Comparison of ENCODE assay signal across 21 cellular contexts in genomic region chr12:131801254-131801866, GRCh38. TPM values are rescaled to one million over a fixed set of nuclear protein-coding genes. Genes with fewer than 3 reads are reported as not detected.
DNase-seq lines count a peak whose midpoint lies in the region; ATAC-seq, FAIRE-seq and TF ChIP-seq lines count a peak whose summit lies in the region.
"Had no signal": no experiment of that assay in that cellular context is flagged by ENCODE, and none has a peak within 500 bp of the region (broad histone marks: within the 10 kb centered on the region; RNA-seq: fewer than 3 reads in every experiment).

No MANE protein-coding gene starts in this region.

- no peaks in the 10 kb centered on the region for H3K23me2 ChIP-seq in H1 (ENCODE audit: low read depth, low read length)

- H3K4me3 ChIP-seq in HepG2 (replicated peaks in 1 of 3; ENCODE audit: insufficient read depth in 1 of 3, low read depth in 2 of 3, low read length in 3 of 3): no peak overlapping the region
- no peak overlapping the region for H3K4me3 ChIP-seq in right lobe of liver
- H3K4me3 ChIP-seq in IMR-90 (ENCODE audit: insufficient read depth, low read depth, low read length): no peak overlapping the region
- H3K4me3 ChIP-seq in H1 (ENCODE audit: extremely low read depth in 1 of 4, insufficient read depth in 2 of 4, low read depth in 3 of 4, low read length in 4 of 4): no peak overlapping the region
- H3K4me3 ChIP-seq: A549, GM23338 had no signal

- H2BK20ac ChIP-seq in IMR-90 (ENCODE audit: low read depth, low read length) (no peak overlapping the region), H1 (ENCODE audit: low read length) (no peak overlapping the region)

- H2BK15ac ChIP-seq in IMR-90 (ENCODE audit: low read depth, low read length) (no peak overlapping the region), H1 (ENCODE audit: low read length) (no peak overlapping the region)

- H3K9me3 ChIP-seq in HepG2 (ENCODE audit: low read length): no peaks in the 10 kb centered on the region
- H3K9me3 ChIP-seq in right lobe of liver: no peaks in the 10 kb centered on the region
- no peaks in the 10 kb centered on the region for H3K9me3 ChIP-seq in IMR-90 (ENCODE audit: control insufficient read depth, insufficient read depth, low read length)
- H3K9me3 ChIP-seq in H1 (ENCODE audit: insufficient read depth in 2 of 2, low read depth in 1 of 2, low read length in 1 of 2): no peaks in the 10 kb centered on the region; a peak in 1 of 4 replicates
- H3K9me3 ChIP-seq: A549 had no signal

- FAIRE-seq in HepG2 (lab: Jason Lieb, UNC) (no peak), H1 (lab: Jason Lieb, UNC) (no peak)
- FAIRE-seq: A549, G401.6, GM12891, GM18507 had no signal

- POLR2A ChIA-PET in HepG2 (lab: Yijun Ruan, JAX): no interaction called here
- POLR2A ChIA-PET in IMR-90 (lab: Charles Lee; ENCODE audit: unreplicated experiment): no interaction called here
- POLR2A ChIA-PET in H1 (lab: Charles Lee; ENCODE audit: partially characterized antibody): no interaction called here

- H4K5ac ChIP-seq in IMR-90 (ENCODE audit: low read depth, low read length) (no peak overlapping the region), H1 (ENCODE audit: insufficient read length, low read depth, low read length) (no peak overlapping the region)

- H2BK5ac ChIP-seq in IMR-90 (ENCODE audit: low read depth, low read length, poor library complexity, severe bottlenecking): no peak overlapping the region
- H2BK5ac ChIP-seq in H1 (ENCODE audit: low read depth, low read length): no peak overlapping the region; the same call in 1 of the 2 replicates

- no peak overlapping the region for H2BK12ac ChIP-seq in H1 (ENCODE audit: low read depth, low read length)

- H3K9ac ChIP-seq in HepG2 (ENCODE audit: insufficient read depth, low read depth, low read length) (no peak overlapping the region), IMR-90 (ENCODE audit: low read depth, low read length) (no peak overlapping the region), H1 (replicated peaks in 1 of 4; ENCODE audit: extremely low read depth in 1 of 4, low read depth in 3 of 4, low read length in 3 of 4) (no peak overlapping the region)

- H3K79me1 ChIP-seq in IMR-90 (ENCODE audit: low read depth in 1 of 2, low read length in 2 of 2) (peaks cover 0 to 2% of the 10 kb centered on the region in 2 experiments; a peak in 1 of 4 replicates), H1 (ENCODE audit: low read depth, low read length) (no peaks in the 10 kb centered on the region)

- TF ChIP-seq RAD21 in HepG2 (CRISPR knock-in tag; IDR thresholded peaks at IDR 0.05) (no peak), IMR-90 (IDR thresholded peaks at IDR 0.05; ENCODE audit: low read length) (no peak), H1 (IDR thresholded peaks at IDR 0.05 in 1 of 2, conservative IDR thresholded peaks at IDR 0.05 in 1 of 2; ENCODE audit: low read depth in 2 of 2, low read length in 2 of 2) (no peak)

- TF ChIP-seq CTCF in HepG2 (CRISPR knock-in tag; IDR thresholded peaks at IDR 0.05) (no peak), right lobe of liver (IDR thresholded peaks at IDR 0.05) (no peak), IMR-90 (conservative IDR thresholded peaks at IDR 0.05; ENCODE audit: low read depth, low read length) (no peak), H1 (IDR thresholded peaks at IDR 0.05; ENCODE audit: control extremely low read depth in 1 of 3, insufficient read depth in 1 of 3, low read depth in 1 of 3, low read length in 3 of 3) (no peak)

- no peak overlapping the region for H4K91ac ChIP-seq in IMR-90 (ENCODE audit: insufficient read depth, low read depth, low read length)
- H4K91ac ChIP-seq in H1 (replicated peaks; ENCODE audit: insufficient read length, low read length): no peak overlapping the region

- dilution Hi-C loops in IMR-90 (cut with HindIII; ENCODE audit: low sequenced_read_pairs, unreplicated experiment): no loop called here

- H4K20me1 ChIP-seq in HepG2 (ENCODE audit: insufficient read depth, low read length) (no peaks in the 10 kb centered on the region), IMR-90 (ENCODE audit: insufficient read depth, low read length) (no peaks in the 10 kb centered on the region), H1 (replicated peaks in 1 of 2; ENCODE audit: control insufficient read depth in 1 of 2, insufficient read depth in 2 of 2, low read length in 2 of 2) (no peaks in the 10 kb centered on the region)

- H2AFZ ChIP-seq in HepG2 (ENCODE audit: low read length): no peak overlapping the region
- H2AFZ ChIP-seq in IMR-90 (replicated peaks; ENCODE audit: low read length, poor library complexity): peak overlapping the region; percentile 32
- H2AFZ ChIP-seq in H1 (ENCODE audit: low read length): no peak overlapping the region
- H2AFZ ChIP-seq: GM23338 had no signal

- H3K14ac ChIP-seq in IMR-90 (replicated peaks; ENCODE audit: low read depth, low read length) (no peak overlapping the region), H1 (ENCODE audit: insufficient read length) (no peak overlapping the region)

- H3K4ac ChIP-seq in IMR-90 (ENCODE audit: low read depth, low read length): no peak overlapping the region
- no peak overlapping the region for H3K4ac ChIP-seq in H1 (replicated peaks; ENCODE audit: insufficient read length, low read depth, low read length)

- in situ Hi-C loops in HepG2 (cut with HindIII; ENCODE audit: extremely low pct_ligation_motif_present, low pct_unique_long_range_greater_than_20kb) (no loop called here), IMR-90 (cut with MboI; ENCODE audit: low sequenced_read_pairs) (no loop called here)

- BruUV-seq in HepG2 (replicated peaks; lab: Mats Ljungman, UMichigan) (TSS peak; percentile 37), IMR-90 (replicated peaks; lab: Mats Ljungman, UMichigan) (no TSS peak)

- H3K4me1 ChIP-seq in HepG2 (ENCODE audit: insufficient read depth, low read length): no peaks in the 10 kb centered on the region
- no peaks in the 10 kb centered on the region for H3K4me1 ChIP-seq in right lobe of liver
- H3K4me1 ChIP-seq in IMR-90 (ENCODE audit: control insufficient read depth, insufficient read depth, low read length): peaks cover 4% of the 10 kb centered on the region; the same call in 1 of the 2 replicates
- peaks cover 0 to 5% (median 0%) of the 10 kb centered on the region in 4 experiments; a peak in 2 of 7 replicates for H3K4me1 ChIP-seq in H1 (replicated peaks in 1 of 4; ENCODE audit: control insufficient read depth in 3 of 4, insufficient read depth in 4 of 4, low read length in 3 of 4)

- CTCF ChIA-PET in HepG2 (lab: Yijun Ruan, JAX; ENCODE audit: low intra/inter-chr PET ratio, low total read pairs): no interaction called here
- CTCF ChIA-PET in IMR-90 (lab: Yijun Ruan, JAX): no interaction called here
- CTCF ChIA-PET in H1 (lab: Charles Lee; ENCODE audit: partially characterized antibody): no interaction called here

- H3K23ac ChIP-seq in IMR-90 (ENCODE audit: low read depth, low read length) (no peak overlapping the region), H1 (ENCODE audit: insufficient read length) (no peak overlapping the region)

- H3K56ac ChIP-seq in IMR-90 (ENCODE audit: extremely low read depth, insufficient read depth, low read length) (no peak overlapping the region), H1 (replicated peaks; ENCODE audit: insufficient read length, low read depth, low read length) (no peak overlapping the region)

- TF ChIP-seq POLR2A in HepG2 (IDR thresholded peaks at IDR 0.05; ENCODE audit: insufficient read depth in 1 of 2, low read depth in 2 of 2, low read length in 2 of 2) (no peak), right lobe of liver (IDR thresholded peaks at IDR 0.05) (no peak), IMR-90 (IDR thresholded peaks at IDR 0.05; ENCODE audit: low read depth, low read length) (no peak), H1 (IDR thresholded peaks at IDR 0.05; ENCODE audit: control extremely low read depth in 1 of 2, low read depth in 2 of 2, low read length in 2 of 2) (no peak)

- ATAC-seq in HepG2 (no peak), right lobe of liver (no peak), IMR-90 (ENCODE audit: low read depth) (no peak), GM21381 (IDR thresholded peaks at IDR 0.05; ENCODE audit: unreplicated experiment) (no peak), HG02571 (IDR thresholded peaks at IDR 0.05; ENCODE audit: unreplicated experiment) (no peak)
- ATAC-seq: A549, GM23338, HCT116 had no signal

- H2AK5ac ChIP-seq in IMR-90 (ENCODE audit: low read depth, low read length) (no peak overlapping the region), H1 (ENCODE audit: low read depth, low read length) (no peak overlapping the region)

- H3K27me3 ChIP-seq in HepG2 (ENCODE audit: control insufficient read depth in 1 of 2, insufficient read depth in 2 of 2, low read length in 2 of 2) (no peaks in the 10 kb centered on the region), right lobe of liver (no peaks in the 10 kb centered on the region), IMR-90 (ENCODE audit: control insufficient read depth, insufficient read depth, low read length) (no peaks in the 10 kb centered on the region), H1 (replicated peaks in 1 of 4; ENCODE audit: control insufficient read depth in 3 of 4, extremely low read depth in 1 of 4, insufficient read depth in 3 of 4, low read length in 3 of 4) (no peaks in the 10 kb centered on the region)

- H2BK120ac ChIP-seq in IMR-90 (ENCODE audit: low read depth, low read length) (no peak overlapping the region), H1 (replicated peaks; ENCODE audit: low read depth, low read length) (no peak overlapping the region)

- H3K79me2 ChIP-seq in HepG2 (ENCODE audit: insufficient read depth, low read length) (no peaks in the 10 kb centered on the region), H1 (ENCODE audit: control insufficient read depth in 1 of 2, insufficient read depth in 2 of 2, low read length in 2 of 2) (no peaks in the 10 kb centered on the region)

- H3K9me1 ChIP-seq in IMR-90 (ENCODE audit: insufficient read depth, low read length): peaks cover 3% of the 10 kb centered on the region; the same call in 1 of the 2 replicates

- H3K4me2 ChIP-seq in HepG2 (ENCODE audit: low read depth, low read length) (no peak overlapping the region), IMR-90 (ENCODE audit: low read depth, low read length) (no peak overlapping the region), H1 (ENCODE audit: insufficient read depth in 1 of 2, low read depth in 2 of 2, low read length in 2 of 2) (no peak overlapping the region)
- H3K4me2 ChIP-seq: A549, GM23338 had no signal

- WGBS in HepG2 (ENCODE audit: low lambda C conversion rate): 84% methylated on average over 26 of the region's 35 CpGs
- WGBS in right lobe of liver (ENCODE audit: insufficient coverage, low coverage, low lambda C conversion rate, missing lambda C conversion rate): 81% methylated on average over 12 of the region's 35 CpGs
- 79% methylated on average over 15 of the region's 35 CpGs; no CpG with 5 or more reads in 1 of the 2 experiments for WGBS in IMR-90 (ENCODE audit: extremely low coverage in 2 of 2, insufficient read length in 1 of 2), 2 experiments
- whole genome bisulfite sequencing in H1 (ENCODE audit: extremely low coverage in 1 of 2, insufficient coverage in 1 of 2, insufficient read length in 1 of 2, insufficient replicate concordance in 2 of 2, low coverage in 1 of 2, low lambda C conversion rate in 2 of 2, missing lambda C conversion rate in 1 of 2), 2 experiments: 80% methylated on average over 21 of the region's 35 CpGs; no CpG with 5 or more reads in 1 of the 2 experiments

- H3K27ac ChIP-seq in HepG2 (ENCODE audit: extremely low read length, insufficient read depth, low read length): no peak overlapping the region
- no peak overlapping the region for H3K27ac ChIP-seq in right lobe of liver
- no peak overlapping the region for H3K27ac ChIP-seq in IMR-90 (ENCODE audit: insufficient read depth, low read length)
- no peak overlapping the region for H3K27ac ChIP-seq in H1 (ENCODE audit: low read depth, low read length)
- H3K27ac ChIP-seq: 22Rv1, A549 had no signal

- peaks cover 9 to 29% of the 10 kb centered on the region in 2 experiments; a peak in 4 of 5 replicates for H3K36me3 ChIP-seq in HepG2 (replicated peaks in 1 of 2; ENCODE audit: control insufficient read depth in 1 of 2, insufficient read depth in 2 of 2, low read length in 2 of 2)
- peaks cover 0 to 34% (median 10%) of the 10 kb centered on the region in 4 donors for H3K36me3 ChIP-seq in right lobe of liver
- H3K36me3 ChIP-seq in IMR-90 (ENCODE audit: control insufficient read depth, insufficient read depth, low read length): peaks cover 31% of the 10 kb centered on the region
- peaks cover 2 to 13% (median 6%) of the 10 kb centered on the region in 4 experiments; a peak in 6 of 8 replicates for H3K36me3 ChIP-seq in H1 (ENCODE audit: control insufficient read depth in 2 of 4, insufficient read depth in 4 of 4, low read length in 3 of 4)

- TF ChIP-seq EP300 in HepG2 (IDR thresholded peaks at IDR 0.05; ENCODE audit: low read depth in 2 of 2, low read length in 2 of 2) (no peak), HepG2 (CRISPR knock-in tag; IDR thresholded peaks at IDR 0.05; ENCODE audit: borderline replicate concordance) (no peak), H1 (IDR thresholded peaks at IDR 0.05; ENCODE audit: borderline replicate concordance in 1 of 2, low read depth in 2 of 2, low read length in 2 of 2) (no peak)

- intact Hi-C loops in HepG2 (cut with micrococcal nuclease; ENCODE audit: unreplicated experiment): no loop called here
- intact Hi-C loops in right lobe of liver (cut with DNase I): no loop called here
- intact Hi-C loops in IMR-90 (cut with micrococcal nuclease): no loop called here

- no peak for DNase-seq in HepG2 (ENCODE audit: low spot score)
- DNase-seq in right lobe of liver: no peak
- DNase-seq in IMR-90: no peak
- no peak for DNase-seq in H1 (ENCODE audit: low read depth in 1 of 2, low spot score in 2 of 2)
- no peak for DNase-seq in DMS79 treated with DMSO at 0.1 percent for 48 hours (lab: John Stamatoyannopoulos, UW)
- DNase-seq: AML-193; CD8-positive, alpha-beta memory T cell; COR-L47; DMS 273 treated with DMSO at 0.1 percent for 48 hours; DMS53; H7; HFFc6 had no signal

- H4K8ac ChIP-seq in IMR-90 (ENCODE audit: low read depth in 2 of 2, low read length in 2 of 2) (no peak overlapping the region), H1 (ENCODE audit: extremely low read depth, insufficient read depth, low read length) (no peak overlapping the region)

- no peak overlapping the region for H2AK9ac ChIP-seq in IMR-90 (replicated peaks; ENCODE audit: low read depth, low read length, poor library complexity)

- H3K18ac ChIP-seq in IMR-90 (ENCODE audit: low read depth, low read length): no peak overlapping the region
- no peak overlapping the region for H3K18ac ChIP-seq in H1 (ENCODE audit: extremely low read depth, low read length)

RNA-seq across cellular contexts. Expression of gene MMP17, which starts 26.8 kb away (rescaled TPM):
- total RNA-seq in HepG2 (2016; rRNA removed; fragmentation: Illumina TruSeq; extraction: Trizol) (0.38 and 0.80 TPM in 2 replicates), right lobe of liver (1 to 10 TPM in 2 of 6 experiments, under 1 TPM in 4; 0.58 to 3.9 (median 0.73) TPM), IMR-90 (2012; rRNA removed) (1.4 and 1.7 TPM in 2 replicates)
- total RNA-seq in HepG2 (2016; cell fraction: cytosol; rRNA removed; fragmentation: Illumina TruSeq; extraction: Trizol; ENCODE audit: low read depth): 0.79 and 1.1 TPM in 2 replicates
- 0.36 and 0.78 TPM in 2 replicates for total RNA-seq in HepG2 (2016; cell fraction: insoluble cytoplasmic fraction; rRNA removed; fragmentation: Illumina TruSeq; extraction: Trizol)
- total RNA-seq in HepG2 (2016; cell fraction: membrane; rRNA removed; fragmentation: Illumina TruSeq; extraction: Trizol): 1.2 and 1.4 TPM in 2 replicates
- total RNA-seq in HepG2 (2016; cell fraction: nucleus; rRNA removed; fragmentation: Illumina TruSeq; extraction: Trizol): 0.69 and 0.75 TPM in 2 replicates
- polyA plus RNA-seq in HepG2 (2011; rRNA removed) (0.55 and 2.0 TPM in 2 replicates), IMR-90 (2012; rRNA removed) (11.8 and 15.9 TPM in 2 replicates), H1 (2011; rRNA removed) (53.8 and 55.7 TPM in 2 replicates)
- 0.69 and 1.1 TPM in 2 replicates for polyA plus RNA-seq in HepG2 (2011; cell fraction: cytosol; rRNA removed)
- polyA plus RNA-seq in HepG2 (2011; cell fraction: nucleus; rRNA removed): 3.2 and 5.2 TPM in 2 replicates
- polyA plus RNA-seq in HepG2 (2012): 0.24 and 0.57 TPM in 2 replicates
- 0.80 and 1.2 TPM in 2 replicates for polyA plus RNA-seq in HepG2 (2016; cell fraction: cytosol; fragmentation: Illumina TruSeq; extraction: Trizol; ENCODE audit: low read depth)
- 0.53 and 1.4 TPM in 2 replicates for polyA plus RNA-seq in HepG2 (2016; cell fraction: insoluble cytoplasmic fraction; fragmentation: Illumina TruSeq; extraction: Trizol; ENCODE audit: low read depth)
- polyA plus RNA-seq in HepG2 (2016; cell fraction: membrane; fragmentation: Illumina TruSeq; extraction: Trizol; ENCODE audit: low read depth): 1.5 and 2.6 TPM in 2 replicates
- polyA plus RNA-seq in HepG2 (2016; cell fraction: nucleus; fragmentation: Illumina TruSeq; extraction: Trizol; ENCODE audit: insufficient read depth, low read depth): 2.1 and 2.8 TPM in 2 replicates
- polyA minus RNA-seq in HepG2 (2011; rRNA and poly(A)+ RNA removed; ENCODE audit: low replicate concordance): 0.70 and 1.1 TPM in 2 replicates
- polyA minus RNA-seq in HepG2 (2011; cell fraction: cytosol; rRNA and poly(A)+ RNA removed): 1.5 TPM in 1 of 2 replicates, not detected in the other
- polyA minus RNA-seq in HepG2 (2011; cell fraction: nucleus; rRNA and poly(A)+ RNA removed): 1.4 and 2.6 TPM in 2 replicates
- polyA plus RNA-seq in IMR-90 (2012; cell fraction: cytosol; rRNA removed): 11.7 and 17.3 TPM in 2 replicates
- 14.0 and 49.8 TPM in 2 replicates for polyA plus RNA-seq in IMR-90 (2012; cell fraction: nucleus; rRNA removed; ENCODE audit: low replicate concordance)
- total RNA-seq in H1 (2021; fragmentation: NEBNext Ultra II Directional; extraction: Animal tissue kit (Norgen Biotek cat#: 25700)): 34.4 and 41.3 TPM in 2 replicates
- 44.7 TPM for polyA plus RNA-seq in H1 (2011; cell fraction: cytosol; rRNA removed)
- polyA plus RNA-seq in H1 (2011; cell fraction: nucleus; rRNA removed): 141 TPM
- polyA plus RNA-seq in H1 (2012, experiment 1 of 2): 22.5 to 51.9 TPM (median 46.7 TPM) in 4 replicates
- 23.0 TPM for polyA plus RNA-seq in H1 (2012, experiment 2 of 2)
- polyA plus RNA-seq in H1 (2013, experiment 1 of 2): 35.2 TPM
- polyA plus RNA-seq in H1 (2013, experiment 2 of 2): 33.5 TPM
- polyA minus RNA-seq in H1 (2011; rRNA and poly(A)+ RNA removed): 17.4 and 19.1 TPM in 2 replicates
- 24.2 TPM for polyA minus RNA-seq in H1 (2011; cell fraction: cytosol; rRNA and poly(A)+ RNA removed)
- 47.2 TPM for polyA minus RNA-seq in H1 (2011; cell fraction: nucleus; rRNA and poly(A)+ RNA removed)
- polyA plus RNA-seq: CD8-positive, alpha-beta memory T cell had no signal
